ENCODE assay signal across 1 cellular context in genomic region chr10:11921800-11922387, GRCh38.
TF ChIP-seq lines count a peak whose summit lies in the region.

No MANE protein-coding gene starts in this region.

TF ChIP-seq in GM23338, 12 proteins besides CTCF, POLR2A, EP300 and RAD21 (continued from another document):
- no peak for TF ChIP-seq REST (IDR thresholded peaks at IDR 0.05; ENCODE audit: unreplicated experiment)
- no peak for TF ChIP-seq CREB1 (CRISPR knock-in tag; IDR thresholded peaks at IDR 0.05; ENCODE audit: low read depth)
- no peak for TF ChIP-seq POLR2AphosphoS5 (IDR thresholded peaks at IDR 0.05; ENCODE audit: low read depth)
- no peak for TF ChIP-seq NANOG (IDR thresholded peaks at IDR 0.05; ENCODE audit: borderline replicate concordance)
- TF ChIP-seq ETS1 (IDR thresholded peaks at IDR 0.05) = no peak
- TF ChIP-seq EZH2phosphoT487 (IDR thresholded peaks at IDR 0.05; ENCODE audit: unreplicated experiment) = no peak
- no peak for TF ChIP-seq EZH2 (IDR thresholded peaks at IDR 0.05; ENCODE audit: low read depth, unreplicated experiment)
